In the genomic region with DNA sequence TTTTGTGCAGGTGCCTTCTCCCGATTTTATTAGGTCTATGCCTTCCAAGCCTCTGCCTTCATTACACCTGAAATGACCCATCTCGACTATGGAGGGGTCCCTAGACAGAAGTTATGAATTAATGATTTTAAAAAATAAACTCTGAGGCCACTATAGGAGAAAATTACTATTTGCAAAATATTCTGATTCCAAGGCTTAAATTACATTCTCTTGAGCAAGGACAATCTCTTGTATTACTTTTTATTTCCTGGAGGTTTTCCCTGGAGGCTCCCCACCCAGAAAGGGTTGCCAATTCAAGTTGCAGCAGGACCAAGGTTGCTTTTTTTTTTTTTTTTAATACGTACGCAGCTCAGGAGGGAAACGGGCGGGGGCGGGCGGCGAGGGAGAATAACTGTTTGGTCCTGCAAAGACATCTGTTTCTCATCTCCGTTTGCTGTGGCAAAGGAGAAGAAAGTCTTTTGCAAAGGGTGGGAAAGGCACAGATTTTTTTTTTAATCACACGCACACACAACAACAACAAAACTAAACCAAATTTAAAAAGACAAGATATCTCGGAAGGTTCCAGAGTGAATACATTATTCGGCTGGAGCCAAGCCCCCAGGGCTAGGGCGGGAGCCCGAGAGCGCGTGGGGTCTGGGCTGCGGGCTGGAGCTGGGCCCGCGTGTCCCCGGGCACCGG, we compare ENCODE assay signal across 9 cellular contexts. TPM values are rescaled to one million over a fixed set of nuclear protein-coding genes. Genes with fewer than 3 reads are reported as not detected.
DNase-seq lines count a peak whose midpoint lies in the region; ATAC-seq and TF ChIP-seq lines count a peak whose summit lies in the region.
"Had no signal": no experiment of that assay in that cellular context is flagged by ENCODE, and none has a peak within 500 bp of the region (broad histone marks: within the 10 kb centered on the region; RNA-seq: fewer than 3 reads in every experiment).

No MANE protein-coding gene starts in this region.

- no peak for TF ChIP-seq CTCF in thyroid gland (IDR thresholded peaks at IDR 0.05)

- ATAC-seq in HG03342 (IDR thresholded peaks at IDR 0.05; ENCODE audit: unreplicated experiment): no peak
- ATAC-seq in GM21381 (IDR thresholded peaks at IDR 0.05; ENCODE audit: unreplicated experiment): no peak

- peaks cover 20 to 21% of the 10 kb centered on the region in 2 donors for H3K4me1 ChIP-seq in thyroid gland

- intact Hi-C loops in thyroid gland (cut with DNase I): no loop called here

- TF ChIP-seq POLR2A in thyroid gland (IDR thresholded peaks at IDR 0.05): no peak

- H3K27ac ChIP-seq in thyroid gland: peak overlapping the region in 2 of 3 donors; percentile 43 to 54

- DNase-seq in NCI-H524 (lab: John Stamatoyannopoulos, UW) (peak; percentile 34 to 37), NCI-H524 treated with DMSO at 0.1 percent for 48 hours (lab: John Stamatoyannopoulos, UW) (no peak), amniotic stem cell (lab: John Stamatoyannopoulos, UW) (peak; percentile 56), iris pigment epithelial cell (ENCODE audit: low read depth) (peak; percentile 23), thyroid gland (no peak), HuH-7 (ENCODE audit: low spot score) (no peak)
- DNase-seq: DND-41 had no signal

- H3K4me3 ChIP-seq in thyroid gland (replicated peaks in 1 of 3): peak overlapping the region in 2 of 3 donors; percentile 19 to 68

- no peaks in the 10 kb centered on the region for H3K27me3 ChIP-seq in thyroid gland

- 6% methylated on average over 22 of the region's 22 CpGs for WGBS in thyroid gland, 2 donors

- H3K9me3 ChIP-seq in thyroid gland: no peaks in the 10 kb centered on the region

- H3K36me3 ChIP-seq in thyroid gland: no peaks in the 10 kb centered on the region

RNA-seq across cellular contexts. Expression of gene SERTAD4, which starts 0.6 kb away (rescaled TPM):
- total RNA-seq in thyroid gland: 1 to 10 TPM; 1.5 to 4.0 (median 3.6) TPM

Comparison
In these comparisons a context has a peak if more than half of its experiments do, and no peak if none do; other contexts are left out.
1. DNase-seq: peak in NCI-H524 (2 of 2), amniotic stem cell (single experiment) and iris pigment epithelial cell (single experiment); none in NCI-H524 treated with DMSO at 0.1 percent for 48 hours (single experiment), thyroid gland (0 of 2) and HuH-7 (single experiment).